14 cellular contexts compared by ENCODE assay signal in genomic region chr7:157279973-157280841, GRCh38. TPM values are rescaled to one million over a fixed set of nuclear protein-coding genes. Genes with fewer than 3 reads are reported as not detected.
A peak's percentile ranks its signal among the peaks of the same experiment; 100 is the strongest.
DNase-seq lines count a peak whose midpoint lies in the region; ATAC-seq and TF ChIP-seq lines count a peak whose summit lies in the region.
"Had no signal": no experiment of that assay in that cellular context is flagged by ENCODE, and none has a peak within 500 bp of the region (broad histone marks: within the 10 kb centered on the region; RNA-seq: fewer than 3 reads in every experiment).

No MANE protein-coding gene starts in this region.

- TF ChIP-seq RAD21 in SK-N-SH (IDR thresholded peaks at IDR 0.05; ENCODE audit: low read length): no peak

- H2AFZ ChIP-seq in SK-N-SH (ENCODE audit: low read depth): no peak overlapping the region

- H3K9ac ChIP-seq in SK-N-SH: no peak overlapping the region

- TF ChIP-seq EP300 in SK-N-SH (IDR thresholded peaks at IDR 0.05; ENCODE audit: borderline replicate concordance in 1 of 2, low read depth in 1 of 2, low read length in 1 of 2): no peak
- no peak for TF ChIP-seq EP300 in tibial nerve (IDR thresholded peaks at IDR 0.05)

- H3K27ac ChIP-seq in SK-N-SH (ENCODE audit: low read depth in 2 of 2, low read length in 1 of 2) (no peak overlapping the region), lung (ENCODE audit: low read depth in 1 of 2, low read length in 1 of 2) (no peak overlapping the region), tibial nerve (peak overlapping the region in 2 of 4 donors; percentile 64 to 67)

- no peak for TF ChIP-seq POLR2A in tibial nerve (IDR thresholded peaks at IDR 0.05)

- no peaks in the 10 kb centered on the region for H3K27me3 ChIP-seq in SK-N-SH (ENCODE audit: insufficient read depth)
- H3K27me3 ChIP-seq in lung (ENCODE audit: control insufficient read depth, insufficient read depth): no peaks in the 10 kb centered on the region
- H3K27me3 ChIP-seq in tibial nerve: peaks cover 0 to 41% of the 10 kb centered on the region in 2 donors

- 95% methylated on average over 26 of the region's 36 CpGs for WGBS in SK-N-SH (ENCODE audit: low lambda C conversion rate)
- WGBS in lung, 2 donors: 85 to 87% methylated on average over 36 of the region's 36 CpGs
- 72 to 91% methylated on average over 16 to 24 of the region's 36 CpGs for WGBS in tibial nerve, 2 donors

- H3F3A ChIP-seq in SK-N-SH (replicated peaks; ENCODE audit: insufficient read depth): peaks cover 8% of the 10 kb centered on the region

- no peak overlapping the region for H3K4me2 ChIP-seq in SK-N-SH

- H3K9me2 ChIP-seq in SK-N-SH: no peaks in the 10 kb centered on the region

- no peaks in the 10 kb centered on the region for H3K79me2 ChIP-seq in SK-N-SH (ENCODE audit: insufficient read depth)

- TF ChIP-seq CTCF in SK-N-SH (IDR thresholded peaks at IDR 0.05) (no peak), cardiac fibroblast (IDR thresholded peaks at IDR 0.05; ENCODE audit: low read depth, low read length) (no peak), lung (IDR thresholded peaks at IDR 0.05; ENCODE audit: control extremely low read depth, extremely low read depth) (no peak), tibial nerve (IDR thresholded peaks at IDR 0.05) (no peak)

- H3K4me3 ChIP-seq in SK-N-SH (ENCODE audit: low read depth in 2 of 2, low read length in 1 of 2) (no peak overlapping the region), cardiac fibroblast (replicated peaks in 1 of 2; ENCODE audit: low read depth in 2 of 2, low read length in 2 of 2) (peak overlapping the region; percentile 11 to 44), lung (peak overlapping the region; percentile 48), tibial nerve (peak overlapping the region; percentile 32 to 57 (median 44))

- POLR2A ChIA-PET in SK-N-SH (lab: Yijun Ruan, JAX): no interaction called here

- H3K4me1 ChIP-seq in SK-N-SH (ENCODE audit: control insufficient read depth in 1 of 2, insufficient read depth in 2 of 2, low read depth in 1 of 2, low read length in 1 of 2): peaks cover 17 to 19% of the 10 kb centered on the region in 2 experiments; a peak in 3 of 4 replicates
- peaks cover 0 to 6% of the 10 kb centered on the region in 2 donors for H3K4me1 ChIP-seq in lung (ENCODE audit: control insufficient read depth in 2 of 2, insufficient read depth in 2 of 2, low read length in 2 of 2)
- H3K4me1 ChIP-seq in tibial nerve: peaks cover 0 to 24% (median 13%) of the 10 kb centered on the region in 4 donors

- CTCF ChIA-PET in SK-N-SH (lab: Yijun Ruan, JAX): interaction anchor here (1.2 to 1.3 kb wide), 3 partner anchors 25 to 331 kb away, joined by 3 to 5 read pairs (median 3); partner anchors contain the start of gene NOM1

- DNase-seq in SK-N-SH: peak; percentile 41
- no peak for DNase-seq in cardiac fibroblast (ENCODE audit: low read depth in 2 of 2)
- no peak for DNase-seq in lung (ENCODE audit: low spot score)
- no peak for DNase-seq in tibial nerve (ENCODE audit: low spot score in 2 of 2)
- no peak for DNase-seq in NCI-H2081 (lab: John Stamatoyannopoulos, UW)
- DNase-seq: activated CD4-positive, alpha-beta memory T cell treated with anti-CD3 and anti-CD28 coated beads for 36 hours; activated naive CD8-positive, alpha-beta T cell treated with anti-CD3 and anti-CD28 coated beads, Interleukin-2, amount 10 ng/mL, durations not matched to agents 7 days and 5 days; effector memory CD8-positive, alpha-beta T cell; NCI-H1105 treated with DMSO at 0.1 percent for 48 hours; NCI-H82; T-cell had no signal

- ATAC-seq in SK-N-SH treated with all-trans-retinoic acid at 6 μM for 48 hours (no peak), lung (ENCODE audit: insufficient read depth, low FRiP score) (no peak), HG03378 (IDR thresholded peaks at IDR 0.05; ENCODE audit: unreplicated experiment) (no peak), HG02588 (IDR thresholded peaks at IDR 0.05; ENCODE audit: unreplicated experiment) (no peak)
- ATAC-seq: effector memory CD8-positive, alpha-beta T cell had no signal

- H3K36me3 ChIP-seq in SK-N-SH (replicated peaks in 1 of 2; ENCODE audit: control insufficient read depth in 1 of 2, insufficient read depth in 2 of 2, low read length in 1 of 2) (no peaks in the 10 kb centered on the region), lung (ENCODE audit: control insufficient read depth in 2 of 2, insufficient read depth in 2 of 2, low read length in 2 of 2) (no peaks in the 10 kb centered on the region), tibial nerve (no peaks in the 10 kb centered on the region)

- H3K9me3 ChIP-seq in SK-N-SH (no peaks in the 10 kb centered on the region), lung (ENCODE audit: control insufficient read depth in 2 of 2, insufficient read depth in 1 of 2, low read length in 1 of 2) (peaks cover 0 to 8% of the 10 kb centered on the region in 2 donors), tibial nerve (peaks cover 0 to 15% (median 0%) of the 10 kb centered on the region in 4 donors)

- H4K20me1 ChIP-seq in SK-N-SH (ENCODE audit: insufficient read depth): no peaks in the 10 kb centered on the region

TF ChIP-seq in SK-N-SH, 30 proteins besides CTCF, POLR2A, EP300 and RAD21:
- TF ChIP-seq MXI1 (IDR thresholded peaks at IDR 0.05; ENCODE audit: low read depth, low read length): no peak
- TF ChIP-seq RCOR1 (IDR thresholded peaks at IDR 0.05; ENCODE audit: low read length): no peak
- TF ChIP-seq YY1 (IDR thresholded peaks at IDR 0.05; ENCODE audit: low read depth): no peak
- no peak for TF ChIP-seq GABPA (IDR thresholded peaks at IDR 0.05; ENCODE audit: low read depth)
- TF ChIP-seq TEAD4 (IDR thresholded peaks at IDR 0.05; ENCODE audit: borderline replicate concordance, insufficient read depth): no peak
- TF ChIP-seq MEF2A (IDR thresholded peaks at IDR 0.05; ENCODE audit: borderline replicate concordance, low read depth): no peak
- no peak for TF ChIP-seq SIN3A (IDR thresholded peaks at IDR 0.05; ENCODE audit: borderline replicate concordance, low read depth, low read length)
- no peak for TF ChIP-seq SMC3 (IDR thresholded peaks at IDR 0.05; ENCODE audit: low read depth, low read length)
- no peak for TF ChIP-seq RFX5 (IDR thresholded peaks at IDR 0.05; ENCODE audit: low read length)
- TF ChIP-seq PBX3 (IDR thresholded peaks at IDR 0.05): no peak

TF ChIP-seq in SK-N-SH treated with all-trans-retinoic acid at 6 μM for 48 hours, 23 proteins besides CTCF, POLR2A, EP300 and RAD21:
- TF ChIP-seq ARNTL (CRISPR knock-in tag; IDR thresholded peaks at IDR 0.05; ENCODE audit: borderline replicate concordance, low read depth) (no peak), TOX (CRISPR knock-in tag; IDR thresholded peaks at IDR 0.05; ENCODE audit: borderline replicate concordance) (no peak), SNAI2 (CRISPR knock-in tag; IDR thresholded peaks at IDR 0.05) (no peak), ZC3H10 (CRISPR knock-in tag; IDR thresholded peaks at IDR 0.05) (no peak), CSDC2 (CRISPR knock-in tag; IDR thresholded peaks at IDR 0.05) (no peak)

RNA-seq across cellular contexts. Expression of gene DNAJB6, which starts 56.6 kb away (rescaled TPM):
- polyA plus RNA-seq in SK-N-SH (2012; rRNA removed) (176 and 185 TPM in 2 replicates), lung (10 to 100 TPM; 58.1 to 91.4 TPM)
- 211 and 219 TPM in 2 replicates for polyA plus RNA-seq in SK-N-SH (2012; cell fraction: cytosol; rRNA removed)
- 138 and 185 TPM in 2 replicates for polyA plus RNA-seq in SK-N-SH (2012; cell fraction: nucleus; rRNA removed)
- total RNA-seq in lung (100 to 1,000 TPM in 1 of 2 donors, 10 to 100 TPM in 1; 74.6 to 117 TPM), tibial nerve (100 to 1,000 TPM in 2 of 4 donors, 10 to 100 TPM in 2; 85.5 to 106 (median 96.9) TPM)

Comparison
In these comparisons a context has a peak if more than half of its experiments do, and no peak if none do; other contexts are left out.
1. H3K4me3 ChIP-seq: peak in cardiac fibroblast (2 of 2), lung (single experiment) and tibial nerve (4 of 4); none in SK-N-SH (0 of 2).